In the genomic region with DNA sequence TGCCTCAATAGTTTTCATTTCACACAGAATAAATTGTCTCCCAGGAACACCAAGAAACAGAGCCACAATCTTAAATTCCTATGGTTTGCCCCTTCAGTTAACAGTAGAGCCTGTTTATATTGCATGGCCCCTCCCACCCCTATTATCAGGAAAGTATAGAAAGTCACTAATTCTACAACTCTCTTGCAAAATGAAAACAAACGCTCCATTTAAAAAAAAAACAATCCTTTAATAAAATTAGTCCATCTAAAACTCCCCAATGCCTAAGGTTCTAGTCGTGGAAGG, we compare ENCODE assay signal across 1 cellular context.
A peak's percentile ranks its signal among the peaks of the same experiment; 100 is the strongest.
TF ChIP-seq lines count a peak whose summit lies in the region.

No MANE protein-coding gene starts in this region.

TF ChIP-seq in HepG2, 621 proteins besides CTCF, POLR2A, EP300 and RAD21:
- TF ChIP-seq HNRNPUL1 (IDR thresholded peaks at IDR 0.05; ENCODE audit: low read depth, low read length): no peak
- no peak for TF ChIP-seq MIER2 (CRISPR knock-in tag; IDR thresholded peaks at IDR 0.05)
- no peak for TF ChIP-seq ZEB1 (IDR thresholded peaks at IDR 0.05; ENCODE audit: insufficient replicate concordance, low read depth)
- no peak for TF ChIP-seq NBN (conservative IDR thresholded peaks at IDR 0.05)
- 0 out of 2 replicates have a peak, but pooled peaks have one; percentile 3 for TF ChIP-seq SAFB2 (CRISPR knock-in tag; IDR thresholded peaks at IDR 0.05; ENCODE audit: borderline replicate concordance, low read depth)
- TF ChIP-seq ARNT2 (CRISPR knock-in tag; IDR thresholded peaks at IDR 0.05; ENCODE audit: low read depth): peak; percentile 56; the same call in 1 of the 2 replicates
- no peak for TF ChIP-seq ZNF841 (CRISPR knock-in tag; IDR thresholded peaks at IDR 0.05; ENCODE audit: borderline replicate concordance)
- TF ChIP-seq ZNF432 (CRISPR knock-in tag; IDR thresholded peaks at IDR 0.05; ENCODE audit: borderline replicate concordance): no peak
- TF ChIP-seq HIVEP1 (CRISPR knock-in tag; IDR thresholded peaks at IDR 0.05): no peak
- no peak for TF ChIP-seq THAP8 (CRISPR knock-in tag; IDR thresholded peaks at IDR 0.05; ENCODE audit: borderline replicate concordance)
- TF ChIP-seq MED1 (CRISPR knock-in tag; IDR thresholded peaks at IDR 0.05): no peak
- no peak for TF ChIP-seq PRDM4 (CRISPR knock-in tag; IDR thresholded peaks at IDR 0.05; ENCODE audit: borderline replicate concordance)
- TF ChIP-seq ZBTB1 (CRISPR knock-in tag; IDR thresholded peaks at IDR 0.05; ENCODE audit: borderline replicate concordance): no peak
- TF ChIP-seq ZNF83 (CRISPR knock-in tag; IDR thresholded peaks at IDR 0.05; ENCODE audit: borderline replicate concordance): no peak
- TF ChIP-seq BCL6 (CRISPR knock-in tag; IDR thresholded peaks at IDR 0.05): no peak
- TF ChIP-seq KLF11 (CRISPR knock-in tag; IDR thresholded peaks at IDR 0.05): 0 out of 2 replicates have a peak, but pooled peaks have one; percentile 13
- no peak for TF ChIP-seq GATAD2A (CRISPR knock-in tag; IDR thresholded peaks at IDR 0.05)
- TF ChIP-seq ZNF446 (CRISPR knock-in tag; IDR thresholded peaks at IDR 0.05): no peak
- no peak for TF ChIP-seq ZSCAN5A (CRISPR knock-in tag; IDR thresholded peaks at IDR 0.05; ENCODE audit: borderline replicate concordance)
- TF ChIP-seq, protein P1, sequence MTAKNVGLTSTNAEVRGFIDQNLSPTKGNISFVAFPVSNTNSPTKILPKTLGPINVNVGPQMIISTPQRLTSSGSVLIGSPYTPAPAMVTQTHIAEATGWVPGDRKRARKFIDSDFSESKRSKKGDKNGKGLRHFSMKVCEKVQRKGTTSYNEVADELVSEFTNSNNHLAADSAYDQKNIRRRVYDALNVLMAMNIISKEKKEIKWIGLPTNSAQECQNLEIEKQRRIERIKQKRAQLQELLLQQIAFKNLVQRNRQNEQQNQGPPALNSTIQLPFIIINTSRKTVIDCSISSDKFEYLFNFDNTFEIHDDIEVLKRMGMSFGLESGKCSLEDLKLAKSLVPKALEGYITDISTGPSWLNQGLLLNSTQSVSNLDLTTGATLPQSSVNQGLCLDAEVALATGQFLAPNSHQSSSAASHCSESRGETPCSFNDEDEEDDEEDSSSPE (CRISPR knock-in tag; IDR thresholded peaks at IDR 0.05): 0 out of 2 replicates have a peak, but pooled peaks have one; percentile 24
- 0 out of 2 replicates have a peak, but pooled peaks have one; percentile 17 for TF ChIP-seq ZNF235 (CRISPR knock-in tag; IDR thresholded peaks at IDR 0.05; ENCODE audit: borderline replicate concordance)
- TF ChIP-seq RFXAP (CRISPR knock-in tag; IDR thresholded peaks at IDR 0.05; ENCODE audit: borderline replicate concordance): no peak
- TF ChIP-seq ZNF367 (CRISPR knock-in tag; IDR thresholded peaks at IDR 0.05; ENCODE audit: borderline replicate concordance): no peak
